13 cellular contexts compared by ENCODE assay signal in genomic region chr10:70227548-70228320, GRCh38. TPM values are rescaled to one million over a fixed set of nuclear protein-coding genes. Genes with fewer than 3 reads are reported as not detected.
DNase-seq lines count a peak whose midpoint lies in the region; TF ChIP-seq lines count a peak whose summit lies in the region.
"Had no signal": no experiment of that assay in that cellular context is flagged by ENCODE, and none has a peak within 500 bp of the region (broad histone marks: within the 10 kb centered on the region; RNA-seq: fewer than 3 reads in every experiment).

No MANE protein-coding gene starts in this region.

- no peaks in the 10 kb centered on the region for H3K27me3 Mint-ChIP-seq in activated CD4-positive, alpha-beta memory T cell treated with anti-CD3 and anti-CD28 coated beads, Interleukin-2, amount 10 ng/mL, durations not matched to agents 7 days and 5 days
- no peaks in the 10 kb centered on the region for H3K27me3 Mint-ChIP-seq in activated naive CD4-positive, alpha-beta T cell treated with anti-CD3 and anti-CD28 coated beads, Interleukin-2, amount 10 ng/mL, durations not matched to agents 7 days and 5 days
- H3K27me3 Mint-ChIP-seq in endodermal cell (ENCODE audit: insufficient read depth) = no peaks in the 10 kb centered on the region
- H3K27me3 Mint-ChIP-seq: activated T-helper 17 cell treated with anti-CD3 and anti-CD28 coated beads, Interleukin-2, amount 50 U/mL, for 72 hours had no signal

- peak overlapping the region; percentile 22 for H3K4me2 ChIP-seq in DOHH2 (ENCODE audit: low read length)

- intact Hi-C loops in posterior cingulate gyrus (cut with DNase I) = no loop called here

- no peaks in the 10 kb centered on the region for H3K9me2 ChIP-seq in DOHH2 (replicated peaks; ENCODE audit: control insufficient read depth, low read length)

- H3K36me3 ChIP-seq in DOHH2 (ENCODE audit: control insufficient read depth, low read length) = peaks cover 93% of the 10 kb centered on the region
- peaks cover 50% of the 10 kb centered on the region for H3K36me3 ChIP-seq in endodermal cell (ENCODE audit: control insufficient read depth, insufficient read depth, low read length)

- H3K9ac ChIP-seq in endodermal cell (ENCODE audit: extremely low read depth, low read length, poor library complexity, severe bottlenecking) = no peak overlapping the region

- POLR2A ChIA-PET in activated CD4-positive, alpha-beta memory T cell treated with anti-CD3 and anti-CD28 coated beads, Interleukin-2, amount 10 ng/mL, durations not matched to agents 7 days and 5 days (lab: Charles Lee) = interaction anchor here (1.5 kb wide), 1 partner anchor 84 kb away, joined by 3 read pairs; no protein-coding TSS in a partner anchor

- WGBS in endodermal cell (ENCODE audit: insufficient coverage in 1 of 2, insufficient read length in 1 of 2), 2 experiments = 98 to 100% methylated on average over 1 to 3 of the region's 3 CpGs

- H3F3A ChIP-seq in DOHH2 (ENCODE audit: control insufficient read depth, insufficient read depth) = peaks cover 32% of the 10 kb centered on the region

- H3K9me3 Mint-ChIP-seq in activated CD4-positive, alpha-beta memory T cell treated with anti-CD3 and anti-CD28 coated beads, Interleukin-2, amount 10 ng/mL, durations not matched to agents 7 days and 5 days = no peaks in the 10 kb centered on the region
- H3K9me3 Mint-ChIP-seq in activated naive CD4-positive, alpha-beta T cell treated with anti-CD3 and anti-CD28 coated beads, Interleukin-2, amount 10 ng/mL, durations not matched to agents 7 days and 5 days = no peaks in the 10 kb centered on the region
- H3K9me3 Mint-ChIP-seq in endodermal cell = no peaks in the 10 kb centered on the region
- H3K9me3 Mint-ChIP-seq: activated T-helper 17 cell treated with anti-CD3 and anti-CD28 coated beads, Interleukin-2, amount 50 U/mL, for 72 hours; nephron progenitor cell had no signal

- peaks cover 29% of the 10 kb centered on the region for H3K36me3 Mint-ChIP-seq in activated CD4-positive, alpha-beta memory T cell treated with anti-CD3 and anti-CD28 coated beads, Interleukin-2, amount 10 ng/mL, durations not matched to agents 7 days and 5 days (ENCODE audit: low read depth)
- H3K36me3 Mint-ChIP-seq in activated naive CD4-positive, alpha-beta T cell treated with anti-CD3 and anti-CD28 coated beads, Interleukin-2, amount 10 ng/mL, durations not matched to agents 7 days and 5 days = peaks cover 24% of the 10 kb centered on the region
- H3K36me3 Mint-ChIP-seq in endodermal cell (ENCODE audit: low read depth) = peaks cover 14% of the 10 kb centered on the region

- DNase-seq in activated CD4-positive, alpha-beta memory T cell treated with anti-CD3 and anti-CD28 coated beads, Interleukin-2, amount 10 ng/mL, durations not matched to agents 7 days and 5 days = no peak
- DNase-seq in glomerular visceral epithelial cell (ENCODE audit: extremely low spot score) = peak; percentile 28
- DNase-seq in retinal pigment epithelial cell (ENCODE audit: low read depth) = peak; percentile 83
- no peak for DNase-seq in activated naive CD4-positive, alpha-beta T cell treated with anti-CD3 and anti-CD28 coated beads, Interleukin-2, amount 10 ng/mL, durations not matched to agents 7 days and 5 days
- DNase-seq in activated naive CD4-positive, alpha-beta T cell (lab: John Stamatoyannopoulos, UW) = no peak
- DNase-seq in posterior cingulate gyrus = no peak
- no peak for DNase-seq in endodermal cell
- DNase-seq: activated CD4-positive, alpha-beta T cell treated with anti-CD3 and anti-CD28 coated beads for 1 hour; brain microvascular endothelial cell; KG1; nephron progenitor cell had no signal

- H3K4me3 ChIP-seq in DOHH2 (ENCODE audit: low read length) (no peak overlapping the region), retinal pigment epithelial cell (ENCODE audit: low read length) (no peak overlapping the region), endodermal cell (ENCODE audit: low read length) (no peak overlapping the region)

- H3K27me3 ChIP-seq in DOHH2 (ENCODE audit: control insufficient read depth, low read length) (no peaks in the 10 kb centered on the region), endodermal cell (ENCODE audit: control insufficient read depth, insufficient read depth, low read length, poor library complexity, severe bottlenecking) (no peaks in the 10 kb centered on the region)
- H3K27me3 ChIP-seq: brain microvascular endothelial cell had no signal

- H3K4me3 Mint-ChIP-seq in activated CD4-positive, alpha-beta memory T cell treated with anti-CD3 and anti-CD28 coated beads, Interleukin-2, amount 10 ng/mL, durations not matched to agents 7 days and 5 days = no peak overlapping the region
- H3K4me3 Mint-ChIP-seq in activated naive CD4-positive, alpha-beta T cell treated with anti-CD3 and anti-CD28 coated beads, Interleukin-2, amount 10 ng/mL, durations not matched to agents 7 days and 5 days = no peak overlapping the region
- no peak overlapping the region for H3K4me3 Mint-ChIP-seq in endodermal cell
- H3K4me3 Mint-ChIP-seq: nephron progenitor cell had no signal

- peaks cover 15% of the 10 kb centered on the region; the same call in 1 of the 2 replicates for H4K20me1 ChIP-seq in DOHH2 (ENCODE audit: control insufficient read depth, insufficient read depth, low read depth, low read length)

- TF ChIP-seq CTCF in DOHH2 (IDR thresholded peaks at IDR 0.05; ENCODE audit: low read depth, low read length, poor library complexity, severe bottlenecking) = no peak
- TF ChIP-seq CTCF in retinal pigment epithelial cell (conservative IDR thresholded peaks at IDR 0.05; ENCODE audit: low read depth, low read length) = no peak
- no peak for TF ChIP-seq CTCF in endodermal cell (conservative IDR thresholded peaks at IDR 0.05)

- H3K9me3 ChIP-seq in DOHH2 (ENCODE audit: control insufficient read depth, insufficient read depth, low read length) (no peaks in the 10 kb centered on the region), endodermal cell (ENCODE audit: control insufficient read depth, low read length) (no peaks in the 10 kb centered on the region)

- H3K27ac Mint-ChIP-seq in activated CD4-positive, alpha-beta memory T cell treated with anti-CD3 and anti-CD28 coated beads, Interleukin-2, amount 10 ng/mL, durations not matched to agents 7 days and 5 days = peak overlapping the region; percentile 42
- no peak overlapping the region for H3K27ac Mint-ChIP-seq in activated naive CD4-positive, alpha-beta T cell treated with anti-CD3 and anti-CD28 coated beads, Interleukin-2, amount 10 ng/mL, durations not matched to agents 7 days and 5 days
- H3K27ac Mint-ChIP-seq in endodermal cell = no peak overlapping the region
- H3K27ac Mint-ChIP-seq: activated T-helper 17 cell treated with anti-CD3 and anti-CD28 coated beads, Interleukin-2, amount 50 U/mL, for 72 hours; nephron progenitor cell had no signal

- H3K4me1 Mint-ChIP-seq in activated CD4-positive, alpha-beta memory T cell treated with anti-CD3 and anti-CD28 coated beads, Interleukin-2, amount 10 ng/mL, durations not matched to agents 7 days and 5 days = peaks cover 65% of the 10 kb centered on the region
- H3K4me1 Mint-ChIP-seq in activated naive CD4-positive, alpha-beta T cell treated with anti-CD3 and anti-CD28 coated beads, Interleukin-2, amount 10 ng/mL, durations not matched to agents 7 days and 5 days = peaks cover 45% of the 10 kb centered on the region
- H3K4me1 Mint-ChIP-seq in endodermal cell = peaks cover 4% of the 10 kb centered on the region

- H3K27ac ChIP-seq in DOHH2 (ENCODE audit: low read depth, low read length) = no peak overlapping the region
- no peak overlapping the region for H3K27ac ChIP-seq in endodermal cell (ENCODE audit: low read depth, low read length)
- H3K27ac ChIP-seq: brain microvascular endothelial cell had no signal

- peaks cover 98% of the 10 kb centered on the region for H3K79me2 ChIP-seq in DOHH2 (ENCODE audit: control insufficient read depth, low read length)

- H3K4me1 ChIP-seq in DOHH2 (ENCODE audit: control insufficient read depth, low read length) (peaks cover 48% of the 10 kb centered on the region), endodermal cell (ENCODE audit: control insufficient read depth, insufficient read depth, low read length) (no peaks in the 10 kb centered on the region)

- CTCF ChIA-PET in activated CD4-positive, alpha-beta memory T cell treated with anti-CD3 and anti-CD28 coated beads, Interleukin-2, amount 10 ng/mL, durations not matched to agents 7 days and 5 days (lab: Charles Lee) = interaction anchor here (0.8 to 12.4 kb wide), 3 partner anchors 136 to 154 kb away, joined by 3 to 313 read pairs (median 6); no protein-coding TSS in a partner anchor
- CTCF ChIA-PET in activated naive CD4-positive, alpha-beta T cell treated with anti-CD3 and anti-CD28 coated beads, Interleukin-2, amount 10 ng/mL, durations not matched to agents 7 days and 5 days (lab: Charles Lee) = interaction anchor here (0.6 to 12.6 kb wide), 3 partner anchors 137 to 178 kb away, joined by 3 to 284 read pairs (median 3); no protein-coding TSS in a partner anchor

RNA-seq across cellular contexts. Expression of gene PPA1, which starts 5.5 kb away (rescaled TPM):
- total RNA-seq in activated CD4-positive, alpha-beta memory T cell treated with anti-CD3 and anti-CD28 coated beads, Interleukin-2, amount 10 ng/mL, durations not matched to agents 7 days and 5 days = 100 to 1,000 TPM; 155 to 158 TPM
- total RNA-seq in endodermal cell = 10 to 100 TPM; 63.3 to 72.1 TPM
- polyA plus RNA-seq in endodermal cell (2013, experiment 1 of 2) = 120 TPM
- polyA plus RNA-seq in endodermal cell (2013, experiment 2 of 2) = 119 TPM

RNA-seq across cellular contexts. Expression of gene NPFFR1, which starts 56.1 kb away (rescaled TPM):
- not detected for total RNA-seq in activated CD4-positive, alpha-beta memory T cell treated with anti-CD3 and anti-CD28 coated beads, Interleukin-2, amount 10 ng/mL, durations not matched to agents 7 days and 5 days
- under 1 TPM in 1 of 2 donors, not detected in 1; 0.02 TPM for total RNA-seq in endodermal cell
- 0.04 TPM for polyA plus RNA-seq in endodermal cell (2013, experiment 1 of 2)
- polyA plus RNA-seq in endodermal cell (2013, experiment 2 of 2) = 0.04 TPM
- total RNA-seq: activated T-helper 17 cell treated with anti-CD3 and anti-CD28 coated beads, Interleukin-2, amount 50 U/mL, for 72 hours had no signal

RNA-seq across cellular contexts. Expression of gene SAR1A, which starts 57.4 kb away (rescaled TPM):
- 10 to 100 TPM; 81.4 to 85.6 TPM for total RNA-seq in activated CD4-positive, alpha-beta memory T cell treated with anti-CD3 and anti-CD28 coated beads, Interleukin-2, amount 10 ng/mL, durations not matched to agents 7 days and 5 days
- 100 to 1,000 TPM; 118 to 125 TPM for total RNA-seq in endodermal cell
- polyA plus RNA-seq in endodermal cell (2013, experiment 1 of 2) = 71.8 TPM
- 67.7 TPM for polyA plus RNA-seq in endodermal cell (2013, experiment 2 of 2)

Comparison
In these comparisons a context has a peak if more than half of its experiments do, and no peak if none do; other contexts are left out.
1. DNase-seq: peak in glomerular visceral epithelial cell (single experiment) and retinal pigment epithelial cell (single experiment); none in activated CD4-positive, alpha-beta memory T cell treated with anti-CD3 and anti-CD28 coated beads, Interleukin-2, amount 10 ng/mL, durations not matched to agents 7 days and 5 days (single experiment), activated naive CD4-positive, alpha-beta T cell treated with anti-CD3 and anti-CD28 coated beads, Interleukin-2, amount 10 ng/mL, durations not matched to agents 7 days and 5 days (single experiment), activated naive CD4-positive, alpha-beta T cell (0 of 4), posterior cingulate gyrus (0 of 10) and endodermal cell (single experiment).